ENCODE assay signal across 30 cellular contexts in the genomic region with DNA sequence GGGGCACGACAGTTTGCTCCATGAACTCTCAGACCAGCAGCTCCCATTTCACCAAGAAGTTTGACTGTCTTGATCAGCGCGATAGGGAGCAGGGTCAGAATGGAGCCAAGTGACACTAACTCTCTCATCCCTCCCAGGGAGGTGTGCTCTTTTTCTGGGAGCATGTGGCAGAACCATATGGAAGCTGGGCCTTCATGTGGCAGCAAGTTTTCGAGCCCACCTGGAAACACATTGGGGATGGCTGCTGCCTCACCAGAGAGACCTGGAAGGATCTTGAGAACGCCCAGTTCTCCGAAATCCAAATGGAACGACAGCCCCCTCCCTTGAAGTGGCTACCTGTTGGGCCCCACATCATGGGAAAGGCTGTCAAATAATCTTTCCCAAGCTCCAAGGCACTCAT. TPM values are rescaled to one million over a fixed set of nuclear protein-coding genes. Genes with fewer than 3 reads are reported as not detected.
A peak's percentile ranks its signal among the peaks of the same experiment; 100 is the strongest.
DNase-seq lines count a peak whose midpoint lies in the region; ATAC-seq, FAIRE-seq and TF ChIP-seq lines count a peak whose summit lies in the region.
"Had no signal": no experiment of that assay in that cellular context is flagged by ENCODE, and none has a peak within 500 bp of the region (broad histone marks: within the 10 kb centered on the region; RNA-seq: fewer than 3 reads in every experiment).

No MANE protein-coding gene starts in this region.

- no peak for FAIRE-seq in kidney (lab: Jason Lieb, UNC)
- FAIRE-seq: GM12891, GM18507, RCC 7860 had no signal

- intact Hi-C loops in left ventricle myocardium inferior (cut with micrococcal nuclease), result no loop called here
- intact Hi-C loops in kidney (cut with DNase I), result no loop called here
- intact Hi-C loops in sciatic nerve (cut with DNase I), result no loop called here

- H3K27ac ChIP-seq in right atrium auricular region, result peak overlapping the region; percentile 7 to 70
- H3K27ac ChIP-seq in left ventricle myocardium inferior (replicated peaks), result no peak overlapping the region
- no peak overlapping the region for H3K27ac ChIP-seq in kidney (ENCODE audit: low read depth in 2 of 2, low read length in 2 of 2)
- H3K27ac ChIP-seq: GM23248, HL-60 had no signal

- H3K27me3 ChIP-seq in right atrium auricular region (no peaks in the 10 kb centered on the region), left ventricle myocardium inferior (ENCODE audit: low read depth) (no peaks in the 10 kb centered on the region)

- H3K4me1 ChIP-seq in right atrium auricular region (peaks cover 0 to 21% of the 10 kb centered on the region in 2 donors), left ventricle myocardium inferior (peaks cover 24% of the 10 kb centered on the region), kidney (ENCODE audit: control insufficient read depth in 1 of 2, insufficient read depth in 1 of 2, low read depth in 1 of 2, low read length in 2 of 2) (peaks cover 0 to 6% of the 10 kb centered on the region in 2 donors)
- H3K4me1 ChIP-seq: HAP-1 had no signal

- H3K4me3 ChIP-seq in right atrium auricular region (peak overlapping the region; percentile 49 to 53), left ventricle myocardium inferior (no peak overlapping the region), kidney (ENCODE audit: low read length in 2 of 2) (no peak overlapping the region)
- H3K4me3 ChIP-seq: GM23248, HAP-1 had no signal

- ATAC-seq in sciatic nerve, result no peak
- ATAC-seq: CD8-positive, alpha-beta T cell had no signal

- no peak for DNase-seq in right atrium auricular region (ENCODE audit: low spot score)
- DNase-seq in left ventricle myocardium inferior, result no peak
- DNase-seq in kidney, result peak; percentile 9
- peak; percentile 17 for DNase-seq in sciatic nerve (ENCODE audit: low spot score)
- no peak for DNase-seq in HUDEP-2 (lab: John Stamatoyannopoulos, UW; ENCODE audit: unreplicated experiment in 76 of 76)
- DNase-seq in medulla oblongata (ENCODE audit: extremely low spot score), result no peak
- DNase-seq in RKO (ENCODE audit: low spot score), result no peak
- DNase-seq: AML-193; C1 segment of cervical spinal cord; Calu3; CD8-positive, alpha-beta T cell; DMS153; GM23248; KG1; NCI-H1105; NCI-H146; NCI-H2029; NCI-H226; NCI-H524; OCI-M1; SHP77 had no signal

- no peak for TF ChIP-seq CTCF in right atrium auricular region (IDR thresholded peaks at IDR 0.05)
- no peak for TF ChIP-seq CTCF in left ventricle myocardium inferior (IDR thresholded peaks at IDR 0.05; ENCODE audit: borderline replicate concordance)
- TF ChIP-seq CTCF in kidney (IDR thresholded peaks at IDR 0.05; ENCODE audit: borderline replicate concordance, extremely low read depth, insufficient read depth), result no peak

- no peak overlapping the region for H3K9ac ChIP-seq in kidney (ENCODE audit: low read length in 2 of 2)
- H3K9ac ChIP-seq: GM23248 had no signal

- H3K36me3 ChIP-seq in right atrium auricular region (peaks cover 22% of the 10 kb centered on the region), left ventricle myocardium inferior (peaks cover 22% of the 10 kb centered on the region), kidney (ENCODE audit: control insufficient read depth in 1 of 2, insufficient read depth in 2 of 2, low read length in 2 of 2) (no peaks in the 10 kb centered on the region)
- H3K36me3 ChIP-seq: HAP-1 had no signal

- no peaks in the 10 kb centered on the region for H3K9me3 ChIP-seq in right atrium auricular region
- H3K9me3 ChIP-seq in left ventricle myocardium inferior (replicated peaks), result no peaks in the 10 kb centered on the region
- no peaks in the 10 kb centered on the region for H3K9me3 ChIP-seq in kidney (ENCODE audit: control insufficient read depth in 1 of 2, low read length in 2 of 2)
- H3K9me3 ChIP-seq: HAP-1 had no signal

RNA-seq across cellular contexts. Expression of a gene that starts 24.0 kb away (rescaled TPM):
- total RNA-seq in right atrium auricular region, result 100 to 1,000 TPM; 291 to 309 TPM
- 520 TPM for total RNA-seq in left ventricle myocardium inferior
- 66.3 TPM for total RNA-seq in kidney
- 26.2 TPM for polyA plus RNA-seq in kidney (ENCODE audit: insufficient read depth, low read depth, low replicate concordance)
- 307 TPM for total RNA-seq in sciatic nerve

RNA-seq across cellular contexts. Expression of a gene that starts 32.2 kb away (rescaled TPM):
- total RNA-seq in right atrium auricular region (100 to 1,000 TPM; 177 to 187 TPM), left ventricle myocardium inferior (109 TPM), kidney (116 TPM), sciatic nerve (171 TPM)
- polyA plus RNA-seq in kidney (ENCODE audit: insufficient read depth, low read depth, low replicate concordance), result 451 TPM

RNA-seq across cellular contexts. Expression of a gene that starts 36.5 kb away (rescaled TPM):
- 10 to 100 TPM; 13.0 to 22.4 TPM for total RNA-seq in right atrium auricular region
- total RNA-seq in left ventricle myocardium inferior, result 12.2 TPM
- 11.1 TPM for total RNA-seq in kidney
- polyA plus RNA-seq in kidney (ENCODE audit: insufficient read depth, low read depth, low replicate concordance), result 30.2 TPM
- 23.3 TPM for total RNA-seq in sciatic nerve

RNA-seq across cellular contexts. Expression of a gene that starts 45.1 kb away (rescaled TPM):
- total RNA-seq in right atrium auricular region (1,000 to 10,000 TPM; 1,041 to 1,122 TPM), left ventricle myocardium inferior (705 TPM), kidney (1,130 TPM), sciatic nerve (870 TPM)
- polyA plus RNA-seq in kidney (ENCODE audit: insufficient read depth, low read depth, low replicate concordance), result 1,381 TPM

RNA-seq across cellular contexts. Expression of a gene that starts 47.0 kb away (rescaled TPM):
- total RNA-seq in right atrium auricular region, result not detected
- total RNA-seq in left ventricle myocardium inferior, result not detected
- not detected for total RNA-seq in kidney
- polyA plus RNA-seq in kidney (ENCODE audit: insufficient read depth, low read depth, low replicate concordance), result not detected
- not detected for total RNA-seq in sciatic nerve
- total RNA-seq: A172; Calu3; CD8-positive, alpha-beta T cell; G401; GM23248; HT-29 had no signal
- polyA plus RNA-seq: AG04450, GM23248 had no signal

Comparison
In these comparisons a context has a peak if more than half of its experiments do, and no peak if none do; other contexts are left out.
1. H3K27ac ChIP-seq: peak in right atrium auricular region (2 of 2); none in left ventricle myocardium inferior (single experiment) and kidney (0 of 2).
2. H3K4me3 ChIP-seq: peak in right atrium auricular region (2 of 2); none in left ventricle myocardium inferior (single experiment) and kidney (0 of 2).
3. DNase-seq: peak in kidney (single experiment) and sciatic nerve (single experiment); none in right atrium auricular region (single experiment), left ventricle myocardium inferior (single experiment), HUDEP-2 (0 of 76), medulla oblongata (single experiment) and RKO (single experiment).